ENCODE assay signal across 8 cellular contexts in genomic region chr11:2901196-2901796, GRCh38. TPM values are rescaled to one million over a fixed set of nuclear protein-coding genes. Genes with fewer than 3 reads are reported as not detected.
DNase-seq lines count a peak whose midpoint lies in the region; ATAC-seq and TF ChIP-seq lines count a peak whose summit lies in the region.

No MANE protein-coding gene starts in this region.

- peak overlapping the region; percentile 24 for H2BK12ac ChIP-seq in trophoblast cell (ENCODE audit: low read length)

- H2BK120ac ChIP-seq in trophoblast cell (ENCODE audit: insufficient read depth, low read length, poor library complexity), result peak overlapping the region; percentile 57

- H3K9me3 Mint-ChIP-seq in CD8-positive, alpha-beta T cell, result no peaks in the 10 kb centered on the region

- peaks cover 42% of the 10 kb centered on the region for H3K4me1 ChIP-seq in CD8-positive, alpha-beta T cell (ENCODE audit: insufficient read depth, low read length)
- peaks cover 40% of the 10 kb centered on the region for H3K4me1 ChIP-seq in SJSA1 (replicated peaks)
- peaks cover 16% of the 10 kb centered on the region for H3K4me1 ChIP-seq in fibroblast of lung (ENCODE audit: control insufficient read depth, extremely low read depth, insufficient read depth, low read length)
- peaks cover 24 to 28% of the 10 kb centered on the region in 2 experiments for H3K4me1 ChIP-seq in trophoblast cell (ENCODE audit: control insufficient read depth in 1 of 2, insufficient read depth in 2 of 2, low read length in 2 of 2)

- no peaks in the 10 kb centered on the region for H3K9me3 ChIP-seq in CD8-positive, alpha-beta T cell (ENCODE audit: low read length)
- no peaks in the 10 kb centered on the region for H3K9me3 ChIP-seq in SJSA1 (replicated peaks)
- no peaks in the 10 kb centered on the region for H3K9me3 ChIP-seq in fibroblast of lung (ENCODE audit: control insufficient read depth, insufficient read depth, low read depth, low read length)
- no peaks in the 10 kb centered on the region for H3K9me3 ChIP-seq in trophoblast cell (ENCODE audit: insufficient read depth, low read depth, low read length)

- H3K4me1 Mint-ChIP-seq in CD8-positive, alpha-beta T cell (ENCODE audit: low read depth), result peaks cover 47% of the 10 kb centered on the region

- H3K9ac ChIP-seq in fibroblast of lung (ENCODE audit: insufficient read depth, low read length) (peak overlapping the region; percentile 48), trophoblast cell (ENCODE audit: low read length) (no peak overlapping the region)

- peak overlapping the region; percentile 47 for H2AFZ ChIP-seq in fibroblast of lung (ENCODE audit: low read length)
- peak overlapping the region; percentile 95 for H2AFZ ChIP-seq in trophoblast cell (ENCODE audit: insufficient read depth, low read length, poor library complexity)

- peak overlapping the region; percentile 72 for H3K4me3 ChIP-seq in CD8-positive, alpha-beta T cell (ENCODE audit: low read depth, low read length)
- H3K4me3 ChIP-seq in SJSA1 (peak overlapping the region; percentile 71), fibroblast of lung (replicated peaks in 1 of 4; ENCODE audit: control extremely low read depth in 1 of 4, insufficient read depth in 1 of 4, low read depth in 3 of 4, low read length in 4 of 4) (peak overlapping the region in 3 of 4 experiments; percentile 19 to 78 (median 19)), trophoblast cell (ENCODE audit: low read depth, low read length) (no peak overlapping the region)

- CTCF ChIA-PET in CD8-positive, alpha-beta T cell (lab: Charles Lee), result interaction anchor here (0.7 to 3.4 kb wide), 5 partner anchors 9 to 369 kb away, joined by 3 to 19 read pairs (median 6); no protein-coding TSS in a partner anchor

- H3K27ac ChIP-seq in CD8-positive, alpha-beta T cell (ENCODE audit: low read depth, low read length), result no peak overlapping the region
- H3K27ac ChIP-seq in SJSA1 (peak overlapping the region; percentile 63), fibroblast of lung (ENCODE audit: insufficient read depth, low read length) (peak overlapping the region; percentile 63), trophoblast cell (ENCODE audit: low read depth, low read length) (no peak overlapping the region)

- DNase-seq in CD8-positive, alpha-beta T cell, result no peak
- DNase-seq in SJSA1 (ENCODE audit: low read depth in 1 of 2, low spot score in 2 of 2) (no peak), fibroblast of lung (ENCODE audit: low read depth in 2 of 2) (no peak), trophoblast cell (no peak), G401 (ENCODE audit: low spot score) (no peak), NCI-H2107 (lab: John Stamatoyannopoulos, UW) (no peak), HT-29 (ENCODE audit: low spot score) (no peak), EL (no peak)

- no peaks in the 10 kb centered on the region for H4K20me1 ChIP-seq in fibroblast of lung (ENCODE audit: control insufficient read depth, extremely low read depth, insufficient read depth, low read length)

- H3K79me2 ChIP-seq in fibroblast of lung (ENCODE audit: control insufficient read depth, insufficient read depth, low read length) (no peaks in the 10 kb centered on the region), trophoblast cell (ENCODE audit: control insufficient read depth, insufficient read depth, low read length, poor library complexity) (peaks cover 2% of the 10 kb centered on the region)

- H3K23ac ChIP-seq in trophoblast cell (ENCODE audit: low read length), result no peak overlapping the region

- POLR2A ChIA-PET in CD8-positive, alpha-beta T cell (lab: Charles Lee), result no interaction called here

- H3K4me2 ChIP-seq in fibroblast of lung (ENCODE audit: extremely low read depth, insufficient read depth, low read length) (peak overlapping the region; percentile 75), trophoblast cell (ENCODE audit: low read length) (peak overlapping the region; percentile 81)

- peak overlapping the region; percentile 85 for H3K18ac ChIP-seq in trophoblast cell (ENCODE audit: low read length)

- no peak for TF ChIP-seq CTCF in CD8-positive, alpha-beta T cell (IDR thresholded peaks at IDR 0.05)
- no peak for TF ChIP-seq CTCF in fibroblast of lung (conservative IDR thresholded peaks at IDR 0.05 in 1 of 2, IDR thresholded peaks at IDR 0.05 in 1 of 2; ENCODE audit: low read depth in 1 of 2, low read length in 2 of 2)

- peaks cover 10% of the 10 kb centered on the region for H3K79me1 ChIP-seq in trophoblast cell (ENCODE audit: low read length)

- H4K91ac ChIP-seq in trophoblast cell (ENCODE audit: low read depth, low read length), result peak overlapping the region; percentile 82

- H4K12ac ChIP-seq in trophoblast cell (ENCODE audit: low read depth, low read length), result peak overlapping the region; percentile 13

- peak overlapping the region; percentile 60 for H3K27ac Mint-ChIP-seq in CD8-positive, alpha-beta T cell

- H2BK5ac ChIP-seq in trophoblast cell (ENCODE audit: low read depth, low read length, poor library complexity), result no peak overlapping the region

- no peak overlapping the region for H3K4ac ChIP-seq in trophoblast cell (ENCODE audit: low read depth, low read length)

- H3K36me3 ChIP-seq in CD8-positive, alpha-beta T cell (ENCODE audit: insufficient read depth, low read length), result no peaks in the 10 kb centered on the region
- H3K36me3 ChIP-seq in SJSA1 (peaks cover 6% of the 10 kb centered on the region; the same call in 1 of the 2 replicates), fibroblast of lung (ENCODE audit: control insufficient read depth, insufficient read depth, low read length) (no peaks in the 10 kb centered on the region), trophoblast cell (ENCODE audit: control insufficient read depth in 1 of 2, insufficient read depth in 2 of 2, low read length in 2 of 2) (peaks cover 0 to 2% of the 10 kb centered on the region in 2 experiments)

- no peak overlapping the region for H2AK5ac ChIP-seq in trophoblast cell (ENCODE audit: low read length)

- no CpG with 5 or more reads among the region's 16 CpGs for WGBS in trophoblast cell (ENCODE audit: extremely low coverage, insufficient coverage, insufficient read length)

- peak overlapping the region; percentile 86 for H3K14ac ChIP-seq in trophoblast cell (ENCODE audit: low read length)

- no peaks in the 10 kb centered on the region for H3K27me3 Mint-ChIP-seq in CD8-positive, alpha-beta T cell (ENCODE audit: low read depth)

- peak overlapping the region; percentile 74 for H3K4me3 Mint-ChIP-seq in CD8-positive, alpha-beta T cell

- H4K8ac ChIP-seq in trophoblast cell (ENCODE audit: low read depth, low read length), result peak overlapping the region; percentile 95

- intact Hi-C loops in CD8-positive, alpha-beta T cell (cut with DNase I, micrococcal nuclease), result no loop called here

- in situ Hi-C loops in G401 (cut with HindIII; ENCODE audit: low sequenced_read_pairs), result no loop called here

- H3K36me3 Mint-ChIP-seq in CD8-positive, alpha-beta T cell, result peaks cover 14% of the 10 kb centered on the region

- H3K27me3 ChIP-seq in CD8-positive, alpha-beta T cell (ENCODE audit: insufficient read depth, low read length), result no peaks in the 10 kb centered on the region
- H3K27me3 ChIP-seq in SJSA1 (replicated peaks) (no peaks in the 10 kb centered on the region), fibroblast of lung (ENCODE audit: control insufficient read depth, insufficient read depth, low read length) (no peaks in the 10 kb centered on the region), trophoblast cell (ENCODE audit: insufficient read depth, low read length) (no peaks in the 10 kb centered on the region)

- no peak for ATAC-seq in CD8-positive, alpha-beta T cell

RNA-seq across cellular contexts. Expression of gene CDKN1C, which starts 15.7 kb away (rescaled TPM):
- total RNA-seq in CD8-positive, alpha-beta T cell, result 1 to 10 TPM; 2.5 to 3.6 TPM
- total RNA-seq in SJSA1 (2014; rRNA removed; shearing (Covaris generic)), result 15.0 and 23.4 TPM in 2 replicates
- 31.1 and 31.5 TPM in 2 replicates for total RNA-seq in fibroblast of lung
- 5.2 and 8.6 TPM in 2 replicates for polyA plus RNA-seq in fibroblast of lung
- 9.0 and 12.6 TPM in 2 replicates for polyA plus RNA-seq in fibroblast of lung (2012)
- 1.1 and 2.5 TPM in 2 replicates for polyA minus RNA-seq in fibroblast of lung (ENCODE audit: low replicate concordance)
- 604 and 638 TPM in 2 replicates for polyA plus RNA-seq in trophoblast cell (2013)
- 14.0 and 15.6 TPM in 2 replicates for total RNA-seq in G401 (2014; rRNA removed; shearing (Covaris generic))
- 5.3 and 9.1 TPM in 2 replicates for total RNA-seq in HT-29 (2014; rRNA removed; shearing (Covaris generic))

RNA-seq across cellular contexts. Expression of gene PHLDA2, which starts 27.9 kb away (rescaled TPM):
- total RNA-seq in CD8-positive, alpha-beta T cell, result 1 to 10 TPM in 1 of 2 experiments, under 1 TPM in 1; 0.61 to 1.6 TPM
- 28.0 and 34.6 TPM in 2 replicates for total RNA-seq in SJSA1 (2014; rRNA removed; shearing (Covaris generic))
- 4.1 and 6.8 TPM in 2 replicates for total RNA-seq in fibroblast of lung
- 16.2 and 20.5 TPM in 2 replicates for polyA plus RNA-seq in fibroblast of lung
- polyA plus RNA-seq in fibroblast of lung (2012), result 108 and 155 TPM in 2 replicates
- 13.6 and 18.5 TPM in 2 replicates for polyA minus RNA-seq in fibroblast of lung (ENCODE audit: low replicate concordance)
- polyA plus RNA-seq in trophoblast cell (2013), result 252 and 269 TPM in 2 replicates
- 2.2 and 3.1 TPM in 2 replicates for total RNA-seq in G401 (2014; rRNA removed; shearing (Covaris generic))
- total RNA-seq in HT-29 (2014; rRNA removed; shearing (Covaris generic)), result 345 and 406 TPM in 2 replicates

Comparison
In these comparisons a context has a peak if more than half of its experiments do, and no peak if none do; other contexts are left out.
1. H3K27ac ChIP-seq: peak in SJSA1 (single experiment) and fibroblast of lung (single experiment); none in CD8-positive, alpha-beta T cell (single experiment) and trophoblast cell (single experiment).